ENCODE assay signal across 7 cellular contexts in the genomic region with DNA sequence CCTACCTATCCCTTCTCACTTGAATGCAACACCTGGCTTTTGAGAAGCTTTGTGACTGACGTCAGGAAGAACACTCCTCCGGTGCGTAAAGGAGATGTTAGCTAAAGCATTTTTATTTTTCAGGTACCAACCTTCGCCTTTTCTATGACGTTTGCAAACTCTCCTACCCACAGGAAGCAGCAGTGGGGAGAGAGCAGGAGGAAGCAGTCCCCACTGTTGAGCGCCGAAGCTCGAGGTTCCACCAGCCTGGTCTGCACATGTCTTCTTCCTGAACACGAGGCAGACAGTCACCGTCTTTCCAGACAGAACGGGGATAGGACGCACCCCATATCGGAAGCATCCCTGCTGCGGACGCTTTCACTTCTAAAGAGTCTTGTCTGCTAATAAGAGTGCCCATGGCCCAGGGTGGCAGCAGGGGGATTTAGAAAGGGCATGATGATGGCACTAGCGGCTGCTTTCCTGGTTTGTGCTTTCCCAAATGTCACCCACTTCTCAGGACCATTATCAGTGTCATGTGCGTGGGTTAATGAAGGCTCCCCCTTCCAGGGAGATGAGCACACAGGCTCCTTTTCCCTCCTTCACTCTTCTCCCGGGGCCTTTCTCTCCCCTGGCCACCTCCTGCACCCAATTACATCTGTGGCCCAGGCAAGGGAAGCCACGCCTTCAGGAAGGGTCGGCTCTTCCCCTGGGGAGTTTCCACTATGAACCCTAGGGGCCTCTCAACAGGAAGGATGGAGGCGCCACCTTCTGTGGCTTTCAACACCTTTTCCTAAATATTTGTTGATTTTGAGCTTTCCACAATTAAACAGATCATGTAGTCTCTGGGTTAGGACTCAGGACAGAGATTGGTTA.
DNase-seq lines count a peak whose midpoint lies in the region; ATAC-seq, FAIRE-seq and TF ChIP-seq lines count a peak whose summit lies in the region.
"Not testable (repeated sequence)": the region's sequence is repeated elsewhere in the genome, so short reads cannot be mapped to it uniquely, and the experiment has no call there.

No MANE protein-coding gene starts in this region.

- H3K9me2 ChIP-seq in HCT116 (ENCODE audit: insufficient read depth): not testable (repeated sequence)

- TF ChIP-seq RAD21 in HCT116 (IDR thresholded peaks at IDR 0.05; ENCODE audit: low read depth); GM12878 (IDR thresholded peaks at IDR 0.05; ENCODE audit: insufficient read depth, low read depth, low read length): not testable (repeated sequence)

- intact Hi-C loops in Calu3 (cut with micrococcal nuclease; ENCODE audit: unreplicated experiment); HCT116 (cut with micrococcal nuclease); activated T-helper 2 cell treated with anti-CD3 and anti-CD28 coated beads, Interferon-gamma antibody, Interleukin-2, Interleukin-4, amounts not matched to agents 10 μg/mL and 5 μg/mL and 100 μg/mL, durations not matched to agents 14 hours and 24 hours and 36 hours (cut with micrococcal nuclease); GM12878 (cut with micrococcal nuclease; ENCODE audit: unreplicated experiment): not testable (repeated sequence)

- ATAC-seq in HCT116: peak; percentile 29; the same call in 1 of the 2 replicates
- ATAC-seq in GM12878: peak; percentile 53

- TF ChIP-seq CTCF in Calu3 (IDR thresholded peaks at IDR 0.05; ENCODE audit: unreplicated experiment); HCT116 (IDR thresholded peaks at IDR 0.05 in 2 of 3, conservative IDR thresholded peaks at IDR 0.05 in 1 of 3; ENCODE audit: borderline replicate concordance in 1 of 3, insufficient read depth in 1 of 3, low read depth in 2 of 3, low read length in 2 of 3); GM12878 (IDR thresholded peaks at IDR 0.05 in 2 of 3, conservative IDR thresholded peaks at IDR 0.05 in 1 of 3; ENCODE audit: control insufficient read depth in 2 of 3, extremely low read depth in 1 of 3, insufficient read depth in 1 of 3, low read depth in 3 of 3, low read length in 3 of 3); mesothelial cell of epicardium (IDR thresholded peaks at IDR 0.05; ENCODE audit: unreplicated experiment): not testable (repeated sequence)

- H3K79me2 ChIP-seq in HCT116 (ENCODE audit: insufficient read depth, low read length); GM12878 (ENCODE audit: control insufficient read depth, insufficient read depth, low read length): not testable (repeated sequence)

- not testable (repeated sequence) for H3K4me3 ChIP-seq in HCT116 (replicated peaks in 1 of 2; ENCODE audit: low read depth in 1 of 2, low read length in 2 of 2); GM12878

- not testable (repeated sequence) for H4K20me1 ChIP-seq in HCT116 (ENCODE audit: insufficient read depth); GM12878 (ENCODE audit: control insufficient read depth, insufficient read depth)

- SMC1A ChIA-PET in GM12878 (lab: Charles Lee; ENCODE audit: uncharacterized antibody, unreplicated experiment): interaction anchor here (1.0 kb wide), 1 partner anchor 9 kb away, joined by 3 read pairs; no protein-coding TSS in a partner anchor

- H3K9ac ChIP-seq in HCT116 (ENCODE audit: low read length); GM12878 (ENCODE audit: control insufficient read depth, insufficient read depth, low read length): not testable (repeated sequence)

- H3K4me2 ChIP-seq in HCT116 (ENCODE audit: low read length); GM12878 (ENCODE audit: control insufficient read depth, insufficient read depth): not testable (repeated sequence)

- not testable (repeated sequence) for H3K4me1 Mint-ChIP-seq in Calu3 (ENCODE audit: low read depth, unreplicated experiment)
- peaks cover 65% of the 10 kb centered on the region for H3K4me1 Mint-ChIP-seq in activated T-helper 2 cell treated with anti-CD3 and anti-CD28 coated beads, Interferon-gamma antibody, Interleukin-2, Interleukin-4, amounts not matched to agents 10 μg/mL and 5 μg/mL and 100 μg/mL, durations not matched to agents 14 hours and 24 hours and 36 hours (ENCODE audit: low read depth)
- peaks cover 21% of the 10 kb centered on the region for H3K4me1 Mint-ChIP-seq in mesothelial cell of epicardium

- not testable (repeated sequence) for BruUV-seq in Calu3 (replicated peaks; lab: Mats Ljungman, UMichigan); HCT116 (replicated peaks; lab: Mats Ljungman, UMichigan); GM12878 (replicated peaks; lab: Mats Ljungman, UMichigan)

- TF ChIP-seq EP300 in GM12878 (IDR thresholded peaks at IDR 0.05; ENCODE audit: borderline replicate concordance in 1 of 2, control insufficient read depth in 1 of 2, low read depth in 2 of 2, low read length in 2 of 2): not testable (repeated sequence)

- not testable (repeated sequence) for H3K36me3 ChIP-seq in HCT116 (ENCODE audit: control insufficient read depth in 1 of 2, insufficient read depth in 2 of 2, low read length in 2 of 2); GM12878 (ENCODE audit: control insufficient read depth in 2 of 2, insufficient read depth in 2 of 2, low read length in 1 of 2)

- not testable (repeated sequence) for H3K27me3 Mint-ChIP-seq in Calu3 (ENCODE audit: unreplicated experiment); activated T-helper 2 cell treated with anti-CD3 and anti-CD28 coated beads, Interferon-gamma antibody, Interleukin-2, Interleukin-4, amounts not matched to agents 10 μg/mL and 5 μg/mL and 100 μg/mL, durations not matched to agents 14 hours and 24 hours and 36 hours (ENCODE audit: low read depth); mesothelial cell of epicardium (ENCODE audit: low read depth)

- not testable (repeated sequence) for H3K9me3 Mint-ChIP-seq in Calu3 (ENCODE audit: low read depth, unreplicated experiment); activated T-helper 2 cell treated with anti-CD3 and anti-CD28 coated beads, Interferon-gamma antibody, Interleukin-2, Interleukin-4, amounts not matched to agents 10 μg/mL and 5 μg/mL and 100 μg/mL, durations not matched to agents 14 hours and 24 hours and 36 hours; mesothelial cell of epicardium

- peak overlapping the region; percentile 27 for H3K27ac Mint-ChIP-seq in Calu3 (ENCODE audit: unreplicated experiment)
- H3K27ac Mint-ChIP-seq in activated T-helper 2 cell treated with anti-CD3 and anti-CD28 coated beads, Interferon-gamma antibody, Interleukin-2, Interleukin-4, amounts not matched to agents 10 μg/mL and 5 μg/mL and 100 μg/mL, durations not matched to agents 14 hours and 24 hours and 36 hours: peak overlapping the region; percentile 91
- H3K27ac Mint-ChIP-seq in mesothelial cell of epicardium: peak overlapping the region; percentile 30

- TF ChIP-seq POLR2A in HCT116 (IDR thresholded peaks at IDR 0.05; ENCODE audit: borderline replicate concordance, extremely low read depth, insufficient read depth, insufficient read length); GM12878 (IDR thresholded peaks at IDR 0.05; ENCODE audit: low read depth, low read length): not testable (repeated sequence)

- not testable (repeated sequence) for H3K27me3 ChIP-seq in HCT116 (ENCODE audit: insufficient read depth, low read length); GM12878 (replicated peaks in 1 of 2; ENCODE audit: control insufficient read depth in 2 of 2, insufficient read depth in 2 of 2, low read length in 1 of 2)

- POLR2A ChIA-PET in HCT116 (lab: Charles Lee); GM12878 (lab: Charles Lee): not testable (repeated sequence)

- CTCF ChIA-PET in Calu3 (lab: Charles Lee); HCT116 (lab: Charles Lee): not testable (repeated sequence)
- CTCF ChIA-PET in GM12878 (lab: Yijun Ruan, JAX): interaction anchor here (0.6 to 3.1 kb wide), 4 partner anchors 9 to 1100 kb away, joined by 3 to 20 read pairs (median 4); no protein-coding TSS in a partner anchor

- H2AFZ ChIP-seq in HCT116 (ENCODE audit: low read depth, low read length, poor library complexity, severe bottlenecking); GM12878 (ENCODE audit: control insufficient read depth, low read depth, low read length): not testable (repeated sequence)

- not testable (repeated sequence) for FAIRE-seq in GM12878 (lab: Jason Lieb, UNC)

- in situ Hi-C loops in GM12878 (cut with MboI): not testable (repeated sequence)

- RAD21 ChIA-PET in HCT116 (lab: Charles Lee; ENCODE audit: low non-redundant PET in 1 of 2, low total read pairs in 2 of 2, uncharacterized antibody in 2 of 2, unreplicated experiment in 2 of 2): not testable (repeated sequence)
- RAD21 ChIA-PET in GM12878 (lab: Charles Lee; ENCODE audit: unreplicated experiment): interaction anchor here (1.9 kb wide), 1 partner anchor 9 kb away, joined by 5 read pairs; no protein-coding TSS in a partner anchor

- H3K36me3 Mint-ChIP-seq in Calu3 (ENCODE audit: insufficient read depth, unreplicated experiment) (peaks cover 81% of the 10 kb centered on the region), mesothelial cell of epicardium (peaks cover 61% of the 10 kb centered on the region)
- H3K36me3 Mint-ChIP-seq in activated T-helper 2 cell treated with anti-CD3 and anti-CD28 coated beads, Interferon-gamma antibody, Interleukin-2, Interleukin-4, amounts not matched to agents 10 μg/mL and 5 μg/mL and 100 μg/mL, durations not matched to agents 14 hours and 24 hours and 36 hours (ENCODE audit: low read depth): peaks cover 47% of the 10 kb centered on the region

- not testable (repeated sequence) for DNase-seq in Calu3; HCT116 (ENCODE audit: low read depth, low spot score); activated T-helper 2 cell treated with anti-CD3 and anti-CD28 coated beads, Interferon-gamma antibody, Interleukin-2, Interleukin-4, amounts not matched to agents 10 μg/mL and 5 μg/mL and 100 μg/mL, durations not matched to agents 14 hours and 24 hours and 36 hours (ENCODE audit: low spot score); GM12878 (ENCODE audit: low read depth, low spot score); mesothelial cell of epicardium (ENCODE audit: low spot score in 2 of 2, unreplicated experiment in 2 of 2)
- DNase-seq in UCSD-AML1 (lab: John Stamatoyannopoulos, UW; ENCODE audit: unreplicated experiment): peak; percentile 21
- DNase-seq in stimulated activated CD8-positive, alpha-beta memory T cell treated with anti-CD3 and anti-CD28 coated beads, Interleukin-4, amount 100 ng/mL, for 48 hours: peak; percentile 37

- H3K27ac ChIP-seq in HCT116 (ENCODE audit: low read depth, low read length); GM12878 (ENCODE audit: control insufficient read depth, insufficient read depth): not testable (repeated sequence)

- not testable (repeated sequence) for H3K9me3 ChIP-seq in HCT116 (ENCODE audit: control insufficient read depth in 1 of 2, insufficient read depth in 1 of 2, low read depth in 1 of 2, low read length in 2 of 2); GM12878 (replicated peaks; ENCODE audit: control insufficient read depth, insufficient read depth, low read length)

- H3K4me3 Mint-ChIP-seq in Calu3 (ENCODE audit: low read depth, unreplicated experiment); mesothelial cell of epicardium: not testable (repeated sequence)
- H3K4me3 Mint-ChIP-seq in activated T-helper 2 cell treated with anti-CD3 and anti-CD28 coated beads, Interferon-gamma antibody, Interleukin-2, Interleukin-4, amounts not matched to agents 10 μg/mL and 5 μg/mL and 100 μg/mL, durations not matched to agents 14 hours and 24 hours and 36 hours (ENCODE audit: low read depth): peak overlapping the region; percentile 3

- 54% methylated on average over 21 of the region's 21 CpGs for WGBS in GM12878 (ENCODE audit: insufficient coverage, insufficient replicate concordance, low lambda C conversion rate, missing lambda C conversion rate)

- H3K4me1 ChIP-seq in HCT116 (ENCODE audit: control insufficient read depth in 1 of 2, insufficient read depth in 2 of 2, low read length in 2 of 2); GM12878 (ENCODE audit: control insufficient read depth, insufficient read depth, low read length): not testable (repeated sequence)

Comparison
In these comparisons a context has a peak if more than half of its experiments do, and no peak if none do; other contexts are left out.
1. H3K27ac Mint-ChIP-seq: peak in every context shown above with its lines; median percentile 91 in activated T-helper 2 cell treated with anti-CD3 and anti-CD28 coated beads, Interferon-gamma antibody, Interleukin-2, Interleukin-4, amounts not matched to agents 10 μg/mL and 5 μg/mL and 100 μg/mL, durations not matched to agents 14 hours and 24 hours and 36 hours; 30 in mesothelial cell of epicardium; 27 in Calu3.